In the genomic region with DNA sequence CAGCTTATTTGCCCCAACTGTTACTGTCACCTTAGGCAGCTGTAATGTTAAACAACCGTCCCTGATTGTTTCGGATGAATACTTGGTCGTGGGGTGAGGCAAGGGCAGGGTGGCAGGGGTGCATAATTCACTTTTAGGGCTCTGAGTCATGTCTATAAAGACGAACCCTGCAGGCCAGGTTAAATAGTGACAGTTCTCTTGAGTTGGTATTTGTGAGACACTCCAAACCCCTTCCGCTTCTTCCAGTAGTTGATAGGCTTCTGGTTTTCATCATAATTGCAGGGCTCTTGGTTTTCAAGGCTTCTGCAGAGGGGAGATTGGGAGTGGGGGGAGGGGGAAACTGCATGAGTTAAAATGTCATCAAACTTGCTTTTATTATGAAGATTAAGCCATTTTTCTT, we compare ENCODE assay signal across 19 cellular contexts.
DNase-seq lines count a peak whose midpoint lies in the region; ATAC-seq and TF ChIP-seq lines count a peak whose summit lies in the region.
"Had no signal": no experiment of that assay in that cellular context is flagged by ENCODE, and none has a peak within 500 bp of the region (broad histone marks: within the 10 kb centered on the region; RNA-seq: fewer than 3 reads in every experiment).

No MANE protein-coding gene starts in this region.

- H3K27me3 Mint-ChIP-seq in WTC11 (ENCODE audit: low read depth) (no peaks in the 10 kb centered on the region), T-helper 17 cell (peaks cover 17% of the 10 kb centered on the region)

- TF ChIP-seq CTCF in WTC11 (IDR thresholded peaks at IDR 0.05) = no peak

- WGBS in mesodermal cell (ENCODE audit: insufficient coverage in 2 of 2), 2 experiments = 38 to 48% methylated on average over 3 to 4 of the region's 5 CpGs

- H3K36me3 Mint-ChIP-seq in WTC11 (no peaks in the 10 kb centered on the region), T-helper 17 cell (ENCODE audit: low read depth) (no peaks in the 10 kb centered on the region)
- H3K36me3 Mint-ChIP-seq: CD14-positive monocyte had no signal

- H3K36me3 ChIP-seq in HAP-1 (replicated peaks) = no peaks in the 10 kb centered on the region
- H3K36me3 ChIP-seq in mesodermal cell (ENCODE audit: control insufficient read depth, insufficient read depth, low read length) = no peaks in the 10 kb centered on the region
- H3K36me3 ChIP-seq: SJCRH30 had no signal

- H3K27me3 ChIP-seq in HAP-1 (ENCODE audit: low read depth) = no peaks in the 10 kb centered on the region
- H3K27me3 ChIP-seq: SJCRH30 had no signal

- peaks cover 13% of the 10 kb centered on the region for H3K4me1 Mint-ChIP-seq in WTC11
- no peaks in the 10 kb centered on the region for H3K4me1 Mint-ChIP-seq in T-helper 17 cell
- H3K4me1 Mint-ChIP-seq: CD14-positive monocyte had no signal

- peak overlapping the region; percentile 11 for H3K27ac ChIP-seq in mesodermal cell (ENCODE audit: low read depth, low read length, severe bottlenecking)
- H3K27ac ChIP-seq: 22Rv1, SJCRH30 had no signal

- H3K9me3 ChIP-seq in HAP-1 = no peaks in the 10 kb centered on the region
- H3K9me3 ChIP-seq in mesodermal cell (ENCODE audit: control insufficient read depth, low read length) = no peaks in the 10 kb centered on the region
- no peaks in the 10 kb centered on the region for H3K9me3 ChIP-seq in T-helper 17 cell (ENCODE audit: control insufficient read depth, low read length, poor library complexity, severe bottlenecking)
- H3K9me3 ChIP-seq: SJCRH30 had no signal

- no peaks in the 10 kb centered on the region for H3K9me3 Mint-ChIP-seq in WTC11

- POLR2A ChIA-PET in WTC11 (lab: Charles Lee) = no interaction called here

- CTCF ChIA-PET in WTC11 (lab: Charles Lee) = no interaction called here

- H3K27ac Mint-ChIP-seq in WTC11 (no peak overlapping the region), T-helper 17 cell (no peak overlapping the region)
- H3K27ac Mint-ChIP-seq: CD14-positive monocyte had no signal

- H3K4me3 Mint-ChIP-seq in WTC11 (no peak overlapping the region), T-helper 17 cell (no peak overlapping the region)
- H3K4me3 Mint-ChIP-seq: CD14-positive monocyte had no signal

- no peak overlapping the region for H3K4me3 ChIP-seq in HAP-1
- no peak overlapping the region for H3K4me3 ChIP-seq in mesodermal cell (ENCODE audit: extremely low read depth, insufficient read depth, low read length, poor library complexity, severe bottlenecking)
- H3K4me3 ChIP-seq: SJCRH30 had no signal

- in situ Hi-C loops in HAP-1 (cut with MboI; ENCODE audit: low sequenced_read_pairs) = no loop called here

- H3K4me1 ChIP-seq in HAP-1 = peaks cover 4% of the 10 kb centered on the region; the same call in 1 of the 2 replicates
- H3K4me1 ChIP-seq in mesodermal cell (ENCODE audit: control insufficient read depth, insufficient read depth, low read length, poor library complexity, severe bottlenecking) = peaks cover 3% of the 10 kb centered on the region
- H3K4me1 ChIP-seq: SJCRH30 had no signal

- peak; percentile 51 for ATAC-seq in WTC11
- ATAC-seq in T-helper 17 cell = no peak
- ATAC-seq in GM21390 (IDR thresholded peaks at IDR 0.05; ENCODE audit: unreplicated experiment) = no peak
- ATAC-seq: HCT116 had no signal

- DNase-seq in NCI-H2227 treated with DMSO at 0.1 percent for 48 hours (lab: John Stamatoyannopoulos, UW) (peak; percentile 7), NCI-H2227 (lab: John Stamatoyannopoulos, UW; ENCODE audit: unreplicated experiment) (no peak), HAP-1 (ENCODE audit: low spot score in 2 of 2) (peak; percentile 11 to 17), WTC11 (ENCODE audit: low spot score) (no peak), superior temporal gyrus (ENCODE audit: extremely low spot score) (no peak), T-helper 17 cell (no peak)
- DNase-seq: AML-193, DND-41, KBM-7, NCI-H1105 treated with DMSO at 0.1 percent for 48 hours, NCI-H1694 treated with DMSO at 0.1 percent for 48 hours, NCI-H226, NCI-H526, SJCRH30 had no signal

TF ChIP-seq in WTC11, 78 proteins besides CTCF, POLR2A, EP300 and RAD21:
- TF ChIP-seq ZNF281 (CRISPR knock-in tag; IDR thresholded peaks at IDR 0.05) = no peak
- no peak for TF ChIP-seq SP1 (CRISPR knock-in tag; conservative IDR thresholded peaks at IDR 0.05)
- TF ChIP-seq IRF2 (CRISPR knock-in tag; IDR thresholded peaks at IDR 0.05; ENCODE audit: borderline replicate concordance, low read depth) = no peak
- no peak for TF ChIP-seq NR3C1 (CRISPR knock-in tag; conservative IDR thresholded peaks at IDR 0.05; ENCODE audit: low read depth)
- no peak for TF ChIP-seq ZNF138 (CRISPR knock-in tag; conservative IDR thresholded peaks at IDR 0.05)
- TF ChIP-seq ZNF396 (CRISPR knock-in tag; IDR thresholded peaks at IDR 0.05; ENCODE audit: borderline replicate concordance) = no peak
- TF ChIP-seq CBFB (CRISPR knock-in tag; IDR thresholded peaks at IDR 0.05; ENCODE audit: low read depth) = no peak
- TF ChIP-seq ZNF416 (CRISPR knock-in tag; IDR thresholded peaks at IDR 0.05) = no peak
- no peak for TF ChIP-seq GABPB1 (CRISPR knock-in tag; IDR thresholded peaks at IDR 0.05)

Comparison
In these comparisons a context has a peak if more than half of its experiments do, and no peak if none do; other contexts are left out.
1. DNase-seq: peak in NCI-H2227 treated with DMSO at 0.1 percent for 48 hours (single experiment) and HAP-1 (2 of 2); none in NCI-H2227 (single experiment), WTC11 (single experiment), superior temporal gyrus (single experiment) and T-helper 17 cell (0 of 3).